17 cellular contexts compared by ENCODE assay signal in the genomic region with DNA sequence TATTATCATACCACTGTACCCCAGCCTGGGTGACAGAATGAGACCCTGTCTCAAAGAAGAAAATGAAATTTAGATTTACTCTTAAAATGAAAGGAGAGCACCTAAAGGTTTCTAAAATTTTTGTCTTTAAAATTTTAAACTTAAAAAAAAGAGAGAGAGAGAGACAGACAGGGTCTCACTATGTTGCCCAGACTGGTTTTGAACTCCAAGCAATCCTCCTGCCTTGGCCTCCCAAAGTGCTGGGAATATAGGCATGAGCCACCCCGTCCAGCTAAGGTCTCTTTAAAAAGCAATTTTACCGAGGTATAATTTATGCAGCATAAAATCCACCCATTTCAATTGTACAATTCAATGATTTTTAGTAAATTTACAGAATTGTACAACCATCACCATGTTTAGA. TPM values are rescaled to one million over a fixed set of nuclear protein-coding genes. Genes with fewer than 3 reads are reported as not detected.
A peak's percentile ranks its signal among the peaks of the same experiment; 100 is the strongest.
DNase-seq lines count a peak whose midpoint lies in the region; ATAC-seq and TF ChIP-seq lines count a peak whose summit lies in the region.
"Had no signal": no experiment of that assay in that cellular context is flagged by ENCODE, and none has a peak within 500 bp of the region (broad histone marks: within the 10 kb centered on the region; RNA-seq: fewer than 3 reads in every experiment).

No MANE protein-coding gene starts in this region.

- H3K9ac ChIP-seq in liver (ENCODE audit: low read depth in 1 of 2, low read length in 2 of 2) (no peak overlapping the region), PC-3 (ENCODE audit: low read length) (no peak overlapping the region)

- BruUV-seq in PC-3 (replicated peaks; lab: Mats Ljungman, UMichigan), result no TSS peak

- intact Hi-C loops in activated naive CD4-positive, alpha-beta T cell treated with anti-CD3 and anti-CD28 coated beads for 36 hours (cut with micrococcal nuclease), result no loop called here
- intact Hi-C loops in PC-3 (cut with micrococcal nuclease), result no loop called here

- H3F3A ChIP-seq in PC-3 (ENCODE audit: low read length, unreplicated experiment), result no peaks in the 10 kb centered on the region

- no peak for TF ChIP-seq RAD21 in liver (IDR thresholded peaks at IDR 0.05)

- H3K27ac ChIP-seq in liver (ENCODE audit: low read depth in 1 of 2, low read length in 2 of 2) (peak overlapping the region; percentile 73 to 75), PC-3 (ENCODE audit: low read length) (no peak overlapping the region)
- H3K27ac ChIP-seq: cardiac muscle cell had no signal

- no peaks in the 10 kb centered on the region for H3K27me3 Mint-ChIP-seq in activated naive CD4-positive, alpha-beta T cell treated with anti-CD3 and anti-CD28 coated beads for 36 hours (ENCODE audit: low read depth)
- no peaks in the 10 kb centered on the region for H3K27me3 Mint-ChIP-seq in activated CD4-positive, alpha-beta memory T cell treated with anti-CD3 and anti-CD28 coated beads, Interleukin-2, amount 10 ng/mL, durations not matched to agents 7 days and 5 days
- no peaks in the 10 kb centered on the region for H3K27me3 Mint-ChIP-seq in type B pancreatic cell

- WGBS in liver, result 92% methylated on average over 2 of the region's 2 CpGs

- no peaks in the 10 kb centered on the region for H3K36me3 Mint-ChIP-seq in activated naive CD4-positive, alpha-beta T cell treated with anti-CD3 and anti-CD28 coated beads for 36 hours (ENCODE audit: low read depth)
- peaks cover 0 to 18% of the 10 kb centered on the region in 2 donors for H3K36me3 Mint-ChIP-seq in activated naive CD4-positive, alpha-beta T cell treated with anti-CD3 and anti-CD28 coated beads, Interleukin-2, amount 50 U/mL, for 72 hours
- peaks cover 44% of the 10 kb centered on the region for H3K36me3 Mint-ChIP-seq in activated CD4-positive, alpha-beta memory T cell treated with anti-CD3 and anti-CD28 coated beads, Interleukin-2, amount 10 ng/mL, durations not matched to agents 7 days and 5 days (ENCODE audit: low read depth)
- peaks cover 4% of the 10 kb centered on the region for H3K36me3 Mint-ChIP-seq in type B pancreatic cell

- H3K4me3 ChIP-seq in liver (ENCODE audit: low read depth in 1 of 3, low read length in 3 of 3) (no peak overlapping the region), PC-3 (ENCODE audit: low read length) (no peak overlapping the region)
- H3K4me3 ChIP-seq: cardiac muscle cell, tibial nerve had no signal

- no peak overlapping the region for H2AFZ ChIP-seq in PC-3 (ENCODE audit: low read length)

- no peaks in the 10 kb centered on the region for H3K36me3 ChIP-seq in liver (ENCODE audit: control insufficient read depth in 4 of 4, insufficient read depth in 3 of 4, low read depth in 1 of 4, low read length in 3 of 4)
- no peaks in the 10 kb centered on the region; the same call in 1 of the 2 replicates for H3K36me3 ChIP-seq in PC-3 (ENCODE audit: low read depth, low read length)
- H3K36me3 ChIP-seq: cardiac muscle cell, tibial nerve had no signal

- TF ChIP-seq CTCF in liver (IDR thresholded peaks at IDR 0.05; ENCODE audit: low read depth, low read length, missing input control) (no peak), type B pancreatic cell (conservative IDR thresholded peaks at IDR 0.05) (no peak), PC-3 (conservative IDR thresholded peaks at IDR 0.05; ENCODE audit: low read depth, low read length) (no peak)

- no peaks in the 10 kb centered on the region for H3K9me3 Mint-ChIP-seq in activated naive CD4-positive, alpha-beta T cell treated with anti-CD3 and anti-CD28 coated beads for 36 hours
- peaks cover 4 to 5% of the 10 kb centered on the region in 2 donors for H3K9me3 Mint-ChIP-seq in activated naive CD4-positive, alpha-beta T cell treated with anti-CD3 and anti-CD28 coated beads, Interleukin-2, amount 50 U/mL, for 72 hours
- peaks cover 3% of the 10 kb centered on the region for H3K9me3 Mint-ChIP-seq in activated CD4-positive, alpha-beta memory T cell treated with anti-CD3 and anti-CD28 coated beads, Interleukin-2, amount 10 ng/mL, durations not matched to agents 7 days and 5 days
- peaks cover 4% of the 10 kb centered on the region for H3K9me3 Mint-ChIP-seq in type B pancreatic cell

- no peaks in the 10 kb centered on the region for H3K9me3 ChIP-seq in liver (ENCODE audit: control insufficient read depth in 4 of 4, low read length in 3 of 4)
- no peaks in the 10 kb centered on the region for H3K9me3 ChIP-seq in PC-3 (ENCODE audit: low read length)
- H3K9me3 ChIP-seq: SK-N-SH, tibial nerve had no signal

- H3K79me2 ChIP-seq in PC-3 (ENCODE audit: low read length), result peaks cover 95% of the 10 kb centered on the region

- POLR2A ChIA-PET in activated CD4-positive, alpha-beta memory T cell treated with anti-CD3 and anti-CD28 coated beads, Interleukin-2, amount 10 ng/mL, durations not matched to agents 7 days and 5 days (lab: Charles Lee), result interaction anchor here (1.4 to 3.6 kb wide), 2 partner anchors 10 to 34 kb away, joined by 4 to 42 read pairs; a partner anchor contains a TSS
- POLR2A ChIA-PET in PC-3 (lab: Charles Lee; ENCODE audit: unreplicated experiment), result no interaction called here

- H3K4me1 Mint-ChIP-seq in activated naive CD4-positive, alpha-beta T cell treated with anti-CD3 and anti-CD28 coated beads for 36 hours (ENCODE audit: low read depth), result peaks cover 45% of the 10 kb centered on the region
- peaks cover 65% of the 10 kb centered on the region for H3K4me1 Mint-ChIP-seq in activated CD4-positive, alpha-beta memory T cell treated with anti-CD3 and anti-CD28 coated beads, Interleukin-2, amount 10 ng/mL, durations not matched to agents 7 days and 5 days
- peaks cover 38% of the 10 kb centered on the region for H3K4me1 Mint-ChIP-seq in type B pancreatic cell (ENCODE audit: unreplicated experiment)

- H3K4me2 ChIP-seq in PC-3 (ENCODE audit: low read length), result no peak overlapping the region

- no peak overlapping the region for H3K4me3 Mint-ChIP-seq in activated naive CD4-positive, alpha-beta T cell treated with anti-CD3 and anti-CD28 coated beads for 36 hours
- no peak overlapping the region for H3K4me3 Mint-ChIP-seq in activated CD4-positive, alpha-beta memory T cell treated with anti-CD3 and anti-CD28 coated beads, Interleukin-2, amount 10 ng/mL, durations not matched to agents 7 days and 5 days
- no peak overlapping the region for H3K4me3 Mint-ChIP-seq in type B pancreatic cell

- H3K27me3 ChIP-seq in liver (ENCODE audit: control insufficient read depth in 4 of 4, insufficient read depth in 4 of 4, low read length in 3 of 4), result no peaks in the 10 kb centered on the region
- no peaks in the 10 kb centered on the region for H3K27me3 ChIP-seq in PC-3 (ENCODE audit: low read length)
- H3K27me3 ChIP-seq: cardiac muscle cell, tibial nerve had no signal

- no peaks in the 10 kb centered on the region for H4K20me1 ChIP-seq in PC-3 (ENCODE audit: low read length)

- H3K4me1 ChIP-seq in liver (ENCODE audit: control insufficient read depth in 4 of 4, insufficient read depth in 4 of 4, low read length in 3 of 4) (peaks cover 4 to 66% (median 39%) of the 10 kb centered on the region in 4 donors), PC-3 (ENCODE audit: insufficient read depth, low read length) (peaks cover 18% of the 10 kb centered on the region)

- peak overlapping the region; percentile 21 for H3K27ac Mint-ChIP-seq in activated naive CD4-positive, alpha-beta T cell treated with anti-CD3 and anti-CD28 coated beads for 36 hours
- peak overlapping the region in 1 of 2 donors; percentile 79 for H3K27ac Mint-ChIP-seq in activated naive CD4-positive, alpha-beta T cell treated with anti-CD3 and anti-CD28 coated beads, Interleukin-2, amount 50 U/mL, for 72 hours
- peak overlapping the region; percentile 91 for H3K27ac Mint-ChIP-seq in activated CD4-positive, alpha-beta memory T cell treated with anti-CD3 and anti-CD28 coated beads, Interleukin-2, amount 10 ng/mL, durations not matched to agents 7 days and 5 days
- H3K27ac Mint-ChIP-seq in type B pancreatic cell, result peak overlapping the region; percentile 3

- CTCF ChIA-PET in activated naive CD4-positive, alpha-beta T cell treated with anti-CD3 and anti-CD28 coated beads for 36 hours (lab: Charles Lee), result no interaction called here
- CTCF ChIA-PET in activated CD4-positive, alpha-beta memory T cell treated with anti-CD3 and anti-CD28 coated beads, Interleukin-2, amount 10 ng/mL, durations not matched to agents 7 days and 5 days (lab: Charles Lee), result no interaction called here
- CTCF ChIA-PET in PC-3 (lab: Charles Lee), result no interaction called here

- no peak for ATAC-seq in activated naive CD4-positive, alpha-beta T cell treated with anti-CD3 and anti-CD28 coated beads, Interleukin-2, amount 50 U/mL, for 72 hours
- ATAC-seq in PC-3, result no peak

- H3K9me2 ChIP-seq in PC-3 (replicated peaks; ENCODE audit: low read length), result no peaks in the 10 kb centered on the region
- H3K9me2 ChIP-seq: SK-N-SH had no signal

- DNase-seq in activated naive CD4-positive, alpha-beta T cell treated with anti-CD3 and anti-CD28 coated beads for 36 hours, result no peak
- no peak for DNase-seq in activated naive CD4-positive, alpha-beta T cell treated with anti-CD3 and anti-CD28 coated beads, Interleukin-2, amount 50 U/mL, for 72 hours (ENCODE audit: low spot score in 2 of 2)
- DNase-seq in activated CD4-positive, alpha-beta memory T cell treated with anti-CD3 and anti-CD28 coated beads, Interleukin-2, amount 10 ng/mL, durations not matched to agents 7 days and 5 days, result no peak
- DNase-seq in type B pancreatic cell (ENCODE audit: extremely low spot score, unreplicated experiment) (no peak), PC-3 (no peak), NCI-H1436 (lab: John Stamatoyannopoulos, UW) (no peak)
- DNase-seq in NK-92 treated with Interleukin-12 subunit alpha and Interleukin-12 subunit beta, amount 100 ng/mL, for 24 hours (lab: John Stamatoyannopoulos, UW), result no peak
- DNase-seq: activated gamma-delta T cell treated with Interleukin-2 at 50 U/mL for 16 hours; hypothalamus; left ventricle myocardium superior; NCI-H1930; nucleus accumbens; SK-N-SH; stimulated activated CD4-positive, alpha-beta T cell treated with anti-CD3 and anti-CD28 coated beads, Interleukin-12 subunit alpha, Interleukin-12 subunit beta, amount 100 ng/mL, for 4 hours had no signal

TF ChIP-seq in liver, 16 proteins besides CTCF, POLR2A, EP300 and RAD21 (continues in another document):
- TF ChIP-seq FOXA2 (IDR thresholded peaks at IDR 0.05) (no peak), FOXA1 (IDR thresholded peaks at IDR 0.05) (no peak), RXRA (IDR thresholded peaks at IDR 0.05) (no peak)
- TF ChIP-seq, protein P1, sequence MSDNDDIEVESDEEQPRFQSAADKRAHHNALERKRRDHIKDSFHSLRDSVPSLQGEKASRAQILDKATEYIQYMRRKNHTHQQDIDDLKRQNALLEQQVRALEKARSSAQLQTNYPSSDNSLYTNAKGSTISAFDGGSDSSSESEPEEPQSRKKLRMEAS (IDR thresholded peaks at IDR 0.05), result no peak

RNA-seq across cellular contexts. Expression of a gene that starts 33.2 kb away (rescaled TPM):
- 10 to 100 TPM; 51.4 to 53.3 TPM for total RNA-seq in activated naive CD4-positive, alpha-beta T cell treated with anti-CD3 and anti-CD28 coated beads for 36 hours
- total RNA-seq in activated naive CD4-positive, alpha-beta T cell treated with anti-CD3 and anti-CD28 coated beads, Interleukin-2, amount 50 U/mL, for 72 hours, result 10 to 100 TPM; 53.3 to 64.1 TPM
- total RNA-seq in activated CD4-positive, alpha-beta memory T cell treated with anti-CD3 and anti-CD28 coated beads, Interleukin-2, amount 10 ng/mL, durations not matched to agents 7 days and 5 days, result 10 to 100 TPM; 85.3 to 86.6 TPM
- 10 to 100 TPM; 37.7 to 77.3 TPM for total RNA-seq in liver
- polyA plus RNA-seq in liver, result 10 to 100 TPM; 20.3 to 54.7 TPM
- 60.3 and 83.4 TPM in 2 replicates for total RNA-seq in type B pancreatic cell (ENCODE audit: low replicate concordance)
- 54.8 and 59.5 TPM in 2 replicates for total RNA-seq in PC-3 (2014; rRNA removed)
